Comparison of ENCODE assay signal across 1 cellular context in genomic region chr3:187745201-187746058, GRCh38.
TF ChIP-seq lines count a peak whose summit lies in the region.

Gene BCL6 (minus strand): TSS chr3:187745468. CDS start chr3:187733693, 11,775 bp downstream.

TF ChIP-seq in K562, 482 proteins besides CTCF, POLR2A, EP300 and RAD21 (continued from another document and continues in another):
- 0 out of 6 replicates have a peak, but pooled peaks of 1 of the 3 experiments have one; percentile 43 for TF ChIP-seq ZBTB11 (CRISPR knock-in tag; IDR thresholded peaks at IDR 0.05)
- no peak for TF ChIP-seq ZNF57 (CRISPR knock-in tag; IDR thresholded peaks at IDR 0.05)
- peak; percentile 99 for TF ChIP-seq CEBPB (tag; IDR thresholded peaks at IDR 0.05)
- TF ChIP-seq KDM1A (IDR thresholded peaks at IDR 0.05), result peak in 1 of 2 experiments; percentile 31; a peak in 1 of 4 replicates
- TF ChIP-seq NONO (IDR thresholded peaks at IDR 0.05; ENCODE audit: low read depth in 2 of 2, low read length in 1 of 2), result peak in 1 of 2 experiments; percentile 99; a peak in 2 of 4 replicates
- TF ChIP-seq SIN3B (IDR thresholded peaks at IDR 0.05; ENCODE audit: low read depth), result peak; percentile 28; the same call in 1 of the 2 replicates
- peak; percentile 98 for TF ChIP-seq USF1 (CRISPR knock-in tag; IDR thresholded peaks at IDR 0.05)
- TF ChIP-seq STAT5A (IDR thresholded peaks at IDR 0.05; ENCODE audit: borderline replicate concordance, low read length), result peak; percentile 100
- peak; percentile 9 for TF ChIP-seq SAP30 (IDR thresholded peaks at IDR 0.05; ENCODE audit: borderline replicate concordance, insufficient read depth, low read depth, low read length, poor library complexity, severe bottlenecking)
- no peak for TF ChIP-seq MTA1 (IDR thresholded peaks at IDR 0.05; ENCODE audit: borderline replicate concordance)
- TF ChIP-seq AFF1 (IDR thresholded peaks at IDR 0.05; ENCODE audit: low read depth in 1 of 2, partially characterized antibody in 2 of 2), result peak; percentile 79 to 82
- TF ChIP-seq STAT5B (CRISPR knock-in tag; IDR thresholded peaks at IDR 0.05), result peak; percentile 73; the same call in 1 of the 2 replicates
- TF ChIP-seq RAD51 (IDR thresholded peaks at IDR 0.05; ENCODE audit: borderline replicate concordance, low read depth), result peak; percentile 94
- TF ChIP-seq PHTF2 (CRISPR knock-in tag; IDR thresholded peaks at IDR 0.05), result 0 out of 2 replicates have a peak, but pooled peaks have one; percentile 55
- TF ChIP-seq ARNT (IDR thresholded peaks at IDR 0.05), result peak in 1 of 2 experiments; percentile 39; a peak in 1 of 4 replicates
- 0 out of 2 replicates have a peak, but pooled peaks have one; percentile 49 for TF ChIP-seq RB1 (IDR thresholded peaks at IDR 0.05; ENCODE audit: low read depth)
- peak; percentile 83 for TF ChIP-seq HMGN3 (IDR thresholded peaks at IDR 0.05; ENCODE audit: borderline replicate concordance, extremely low read depth, insufficient read length, low read depth, low read length)
- TF ChIP-seq GTF3C2 (IDR thresholded peaks at IDR 0.05; ENCODE audit: borderline replicate concordance, extremely low read depth, insufficient read length), result no peak
- TF ChIP-seq ZNF699 (CRISPR knock-in tag; IDR thresholded peaks at IDR 0.05; ENCODE audit: insufficient replicate concordance), result no peak
- TF ChIP-seq MCM2 (IDR thresholded peaks at IDR 0.05; ENCODE audit: low read depth), result no peak
- peak; percentile 55; the same call in 1 of the 2 replicates for TF ChIP-seq L3MBTL2 (IDR thresholded peaks at IDR 0.05)
- TF ChIP-seq CEBPG (CRISPR knock-in tag; IDR thresholded peaks at IDR 0.05), result peak; percentile 93
- TF ChIP-seq CEBPG (tag; conservative IDR thresholded peaks at IDR 0.05 in 1 of 2, IDR thresholded peaks at IDR 0.05 in 1 of 2), result peak; percentile 95 to 99
- TF ChIP-seq MNT (conservative IDR thresholded peaks at IDR 0.05), result peak; percentile 88 to 91
- TF ChIP-seq ZNF583 (CRISPR knock-in tag; IDR thresholded peaks at IDR 0.05), result no peak
- peak; percentile 92 for TF ChIP-seq FOXJ2 (tag; IDR thresholded peaks at IDR 0.05)
- TF ChIP-seq ZNF395 (CRISPR knock-in tag; IDR thresholded peaks at IDR 0.05), result peak; percentile 58; the same call in 1 of the 2 replicates
- TF ChIP-seq DPF2 (IDR thresholded peaks at IDR 0.05), result 0 out of 2 replicates have a peak, but pooled peaks have one; percentile 23
- peak; percentile 51; the same call in 1 of the 2 replicates for TF ChIP-seq SMARCC2 (IDR thresholded peaks at IDR 0.05; ENCODE audit: low read depth)
- TF ChIP-seq ATF3 (IDR thresholded peaks at IDR 0.05), result peak; percentile 99
- TF ChIP-seq ATF3 (CRISPR knock-in tag; conservative IDR thresholded peaks at IDR 0.05), result peak; percentile 98
- peak; percentile 3; the same call in 1 of the 2 replicates for TF ChIP-seq MEF2A (IDR thresholded peaks at IDR 0.05; ENCODE audit: control insufficient read depth, low read depth, low read length)
- no peak; the same call in 1 of the 2 replicates for TF ChIP-seq NFRKB (IDR thresholded peaks at IDR 0.05; ENCODE audit: low read depth)
- TF ChIP-seq ID3 (CRISPR knock-in tag; IDR thresholded peaks at IDR 0.05), result no peak
- TF ChIP-seq ID3 (tag; IDR thresholded peaks at IDR 0.05), result peak; percentile 78; the same call in 1 of the 2 replicates
- peak; percentile 92 for TF ChIP-seq TAF7 (tag; IDR thresholded peaks at IDR 0.05)
- TF ChIP-seq CBFA2T2 (conservative IDR thresholded peaks at IDR 0.05), result peak; percentile 72
- peak; percentile 84 to 93 for TF ChIP-seq UBTF (IDR thresholded peaks at IDR 0.05; ENCODE audit: borderline replicate concordance in 1 of 2, low read depth in 2 of 2, low read length in 2 of 2)
- TF ChIP-seq MTA2 (IDR thresholded peaks at IDR 0.05; ENCODE audit: low read depth), result 0 out of 2 replicates have a peak, but pooled peaks have one; percentile 3
- peak; percentile 85 for TF ChIP-seq DACH1 (IDR thresholded peaks at IDR 0.05; ENCODE audit: partially characterized antibody)
- TF ChIP-seq NCOR1 (IDR thresholded peaks at IDR 0.05), result peak; percentile 68
- TF ChIP-seq BCOR (IDR thresholded peaks at IDR 0.05), result peak; percentile 58; the same call in 1 of the 2 replicates
